In the genomic region with DNA sequence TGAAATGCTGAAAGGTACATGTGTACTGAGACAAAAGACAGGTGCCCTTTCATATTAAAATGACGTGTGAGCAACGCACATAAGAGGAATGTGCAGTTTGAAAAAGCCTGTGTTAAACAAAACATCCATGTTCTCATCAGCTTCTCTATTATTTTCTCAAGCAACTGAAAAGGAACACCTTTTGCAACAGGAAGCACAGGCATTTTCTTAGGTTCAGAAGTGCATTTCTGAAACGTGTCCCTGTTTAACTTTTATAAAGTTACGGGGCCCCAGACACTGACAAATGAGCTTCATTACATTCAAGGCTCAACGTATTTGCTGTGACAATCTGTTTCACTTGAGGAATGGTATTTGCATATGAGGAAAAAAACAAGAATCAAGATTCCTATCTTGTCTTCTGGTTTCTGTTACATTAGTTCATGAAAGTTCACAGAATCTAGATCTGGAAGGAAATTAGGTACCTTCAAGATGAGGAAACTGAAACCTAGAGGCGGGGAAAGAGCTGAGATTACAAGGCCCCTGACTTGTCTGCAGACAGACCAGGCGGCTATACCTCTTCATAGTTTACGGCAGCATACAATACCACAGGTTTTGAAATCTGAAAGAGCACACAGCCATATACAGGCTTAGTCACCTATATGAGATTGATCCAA, we compare ENCODE assay signal across 8 cellular contexts.
DNase-seq lines count a peak whose midpoint lies in the region; ATAC-seq, FAIRE-seq and TF ChIP-seq lines count a peak whose summit lies in the region.

No MANE protein-coding gene starts in this region.

- DNase-seq in GM12892 (ENCODE audit: insufficient read length) (no peak), foreskin keratinocyte (peak; percentile 79 to 92), NCI-H82 (lab: John Stamatoyannopoulos, UW) (no peak), NCI-H1105 (lab: John Stamatoyannopoulos, UW) (no peak), foreskin fibroblast (no peak), middle frontal gyrus (ENCODE audit: extremely low spot score, low spot score) (no peak)

- H3K36me3 ChIP-seq in SU-DHL-6 (ENCODE audit: low read length) = no peaks in the 10 kb centered on the region

- no peaks in the 10 kb centered on the region for H4K20me1 ChIP-seq in SU-DHL-6 (ENCODE audit: low read depth, low read length)

- FAIRE-seq in GM12892 (lab: Jason Lieb, UNC) = peak; percentile 89

- peak overlapping the region; percentile 16 for H2AFZ ChIP-seq in SU-DHL-6 (ENCODE audit: low read depth, low read length, severe bottlenecking)

- no peak for TF ChIP-seq POLR2A in GM12892 (IDR thresholded peaks at IDR 0.05; ENCODE audit: low read depth, low read length)

- H3K4me1 ChIP-seq in foreskin keratinocyte = peaks cover 16% of the 10 kb centered on the region

- H3K9me3 ChIP-seq in SU-DHL-6 (ENCODE audit: insufficient read depth, low read length) = no peaks in the 10 kb centered on the region

- H3K27me3 ChIP-seq in SU-DHL-6 (ENCODE audit: low read length) (no peaks in the 10 kb centered on the region), foreskin keratinocyte (no peaks in the 10 kb centered on the region)

- peak overlapping the region; percentile 40 for H3K4me2 ChIP-seq in SU-DHL-6 (ENCODE audit: low read depth, low read length, poor library complexity, severe bottlenecking)

- H3K27ac ChIP-seq in SU-DHL-6 (ENCODE audit: low read depth, low read length) = no peak overlapping the region
- H3K27ac ChIP-seq in foreskin keratinocyte = peak overlapping the region; percentile 97

- H3F3A ChIP-seq in SU-DHL-6 (ENCODE audit: insufficient read depth) = no peaks in the 10 kb centered on the region

- H3K79me2 ChIP-seq in SU-DHL-6 (ENCODE audit: insufficient read depth, low read length) = no peaks in the 10 kb centered on the region

- TF ChIP-seq CTCF in SU-DHL-6 (IDR thresholded peaks at IDR 0.05; ENCODE audit: insufficient read depth, low read length, poor library complexity, severe bottlenecking) = no peak
- TF ChIP-seq CTCF in foreskin keratinocyte (conservative IDR thresholded peaks at IDR 0.05) = no peak
- TF ChIP-seq CTCF in foreskin fibroblast (IDR thresholded peaks at IDR 0.05; ENCODE audit: low read depth, low read length) = no peak

- H3K4me3 ChIP-seq in SU-DHL-6 (ENCODE audit: insufficient read depth, low read length, poor library complexity, severe bottlenecking) = peak overlapping the region; percentile 1
- H3K4me3 ChIP-seq in foreskin fibroblast (ENCODE audit: low read depth in 1 of 2, low read length in 2 of 2) = no peak overlapping the region

- ATAC-seq in HG02623 (IDR thresholded peaks at IDR 0.05; ENCODE audit: unreplicated experiment) (peak; percentile 71), foreskin keratinocyte (peak; percentile 90)

- H3K9me2 ChIP-seq in SU-DHL-6 (replicated peaks; ENCODE audit: insufficient read depth, low read length) = no peaks in the 10 kb centered on the region

- H3K9ac ChIP-seq in SU-DHL-6 (ENCODE audit: low read length) = no peak overlapping the region

Comparison
In these comparisons a context has a peak if more than half of its experiments do, and no peak if none do; other contexts are left out.
1. DNase-seq: peak in foreskin keratinocyte (2 of 2); none in GM12892 (single experiment), NCI-H82 (single experiment), NCI-H1105 (single experiment), foreskin fibroblast (0 of 2) and middle frontal gyrus (single experiment).